ENCODE assay signal across 17 cellular contexts in genomic region chrX:154433605-154434004, GRCh38. TPM values are rescaled to one million over a fixed set of nuclear protein-coding genes. Genes with fewer than 3 reads are reported as not detected.
A peak's percentile ranks its signal among the peaks of the same experiment; 100 is the strongest.
DNase-seq lines count a peak whose midpoint lies in the region; ATAC-seq and TF ChIP-seq lines count a peak whose summit lies in the region.
"Had no signal": no experiment of that assay in that cellular context is flagged by ENCODE, and none has a peak within 500 bp of the region (broad histone marks: within the 10 kb centered on the region; RNA-seq: fewer than 3 reads in every experiment).

No MANE protein-coding gene starts in this region.

- no peak for TF ChIP-seq RAD21 in IMR-90 (IDR thresholded peaks at IDR 0.05; ENCODE audit: low read length)

- DNase-seq in CD4-positive, alpha-beta memory T cell, result no peak
- DNase-seq in IMR-90 (no peak), neural crest cell (ENCODE audit: low read depth, low spot score) (no peak), NCI-H748 treated with DMSO at 0.1 percent for 48 hours (lab: John Stamatoyannopoulos, UW) (no peak), mucosa of descending colon (no peak)
- DNase-seq in stimulated activated naive B cell treated with anti-CD40 and anti-IgM and Interleukin-4, amounts not matched to agents 10 μg/mL and 1 μg/mL and 100 μg/mL, for 72 hours, result no peak
- DNase-seq: AML-193; Calu3; CD8-positive, alpha-beta T cell; DMS79 treated with DMSO at 0.1 percent for 48 hours; GF-D8; GOT3; H7 had no signal

- CTCF ChIA-PET in CD4-positive, alpha-beta memory T cell (lab: Charles Lee; ENCODE audit: partially characterized antibody), result no interaction called here
- CTCF ChIA-PET in IMR-90 (lab: Yijun Ruan, JAX), result no interaction called here

- POLR2A ChIA-PET in CD4-positive, alpha-beta memory T cell (lab: Charles Lee; ENCODE audit: partially characterized antibody), result no interaction called here
- POLR2A ChIA-PET in IMR-90 (lab: Charles Lee; ENCODE audit: unreplicated experiment), result no interaction called here

- no peak overlapping the region for H2BK5ac ChIP-seq in IMR-90 (ENCODE audit: low read depth, low read length, poor library complexity, severe bottlenecking)

- H2BK15ac ChIP-seq in IMR-90 (ENCODE audit: low read depth, low read length), result no peak overlapping the region

- H3K4me3 Mint-ChIP-seq in CD4-positive, alpha-beta memory T cell, result peak overlapping the region in 1 of 8 donors; percentile 21
- H3K4me3 Mint-ChIP-seq in neural crest cell, result peak overlapping the region; percentile 67
- H3K4me3 Mint-ChIP-seq in stimulated activated naive B cell treated with anti-CD40 and anti-IgM and Interleukin-4, amounts not matched to agents 10 μg/mL and 1 μg/mL and 100 μg/mL, for 72 hours, result no peak overlapping the region
- H3K4me3 Mint-ChIP-seq: CD8-positive, alpha-beta T cell had no signal

- H2BK20ac ChIP-seq in IMR-90 (ENCODE audit: low read depth, low read length), result no peak overlapping the region

- H3K4me2 ChIP-seq in IMR-90 (ENCODE audit: low read depth, low read length), result no peak overlapping the region

- TF ChIP-seq POLR2A in IMR-90 (IDR thresholded peaks at IDR 0.05; ENCODE audit: low read depth, low read length), result no peak

- 50% methylated on average over 2 of the region's 7 CpGs; no CpG with 5 or more reads in 1 of the 2 experiments for whole genome bisulfite sequencing in IMR-90 (ENCODE audit: extremely low coverage in 2 of 2, insufficient read length in 1 of 2), 2 experiments

- peaks cover 4 to 26% of the 10 kb centered on the region in 2 experiments; a peak in 3 of 4 replicates for H3K79me1 ChIP-seq in IMR-90 (ENCODE audit: low read depth in 1 of 2, low read length in 2 of 2)

- dilution Hi-C loops in IMR-90 (cut with HindIII; ENCODE audit: low sequenced_read_pairs, unreplicated experiment), result no loop called here

- in situ Hi-C loops in IMR-90 (cut with MboI; ENCODE audit: low sequenced_read_pairs), result no loop called here

- H3K9ac ChIP-seq in IMR-90 (ENCODE audit: low read depth, low read length), result no peak overlapping the region

- H2AFZ ChIP-seq in IMR-90 (replicated peaks; ENCODE audit: low read length, poor library complexity), result no peak overlapping the region

- peaks cover 8% of the 10 kb centered on the region for H3K36me3 ChIP-seq in CD4-positive, alpha-beta memory T cell (ENCODE audit: insufficient read depth, low read length)
- peaks cover 32% of the 10 kb centered on the region for H3K36me3 ChIP-seq in IMR-90 (ENCODE audit: control insufficient read depth, insufficient read depth, low read length)
- no peaks in the 10 kb centered on the region for H3K36me3 ChIP-seq in mucosa of descending colon (ENCODE audit: low read depth)

- peak overlapping the region in 4 of 7 donors; percentile 7 to 68 (median 46) for H3K27ac Mint-ChIP-seq in CD4-positive, alpha-beta memory T cell
- H3K27ac Mint-ChIP-seq in neural crest cell (ENCODE audit: unreplicated experiment), result no peak overlapping the region
- peak overlapping the region; percentile 26 for H3K27ac Mint-ChIP-seq in stimulated activated naive B cell treated with anti-CD40 and anti-IgM and Interleukin-4, amounts not matched to agents 10 μg/mL and 1 μg/mL and 100 μg/mL, for 72 hours
- H3K27ac Mint-ChIP-seq: CD8-positive, alpha-beta T cell had no signal

- no peaks in the 10 kb centered on the region for H3K9me3 ChIP-seq in CD4-positive, alpha-beta memory T cell (ENCODE audit: control insufficient read depth in 1 of 2, low read length in 2 of 2)
- H3K9me3 ChIP-seq in IMR-90 (ENCODE audit: control insufficient read depth, insufficient read depth, low read length) (no peaks in the 10 kb centered on the region), mucosa of descending colon (no peaks in the 10 kb centered on the region)

- no peak overlapping the region for H3K18ac ChIP-seq in IMR-90 (ENCODE audit: low read depth, low read length)

- H3K14ac ChIP-seq in IMR-90 (replicated peaks; ENCODE audit: low read depth, low read length), result no peak overlapping the region

- H3K4me1 Mint-ChIP-seq in CD4-positive, alpha-beta memory T cell, result peaks cover 16 to 27% (median 22%) of the 10 kb centered on the region in 4 donors
- peaks cover 29% of the 10 kb centered on the region for H3K4me1 Mint-ChIP-seq in neural crest cell
- peaks cover 29 to 30% of the 10 kb centered on the region in 2 donors for H3K4me1 Mint-ChIP-seq in stimulated activated naive B cell treated with anti-CD40 and anti-IgM and Interleukin-4, amounts not matched to agents 10 μg/mL and 1 μg/mL and 100 μg/mL, for 72 hours

- peaks cover 10 to 32% of the 10 kb centered on the region in 2 donors for H3K36me3 Mint-ChIP-seq in CD4-positive, alpha-beta memory T cell
- H3K36me3 Mint-ChIP-seq in neural crest cell (ENCODE audit: low read depth), result peaks cover 15% of the 10 kb centered on the region
- H3K36me3 Mint-ChIP-seq in stimulated activated naive B cell treated with anti-CD40 and anti-IgM and Interleukin-4, amounts not matched to agents 10 μg/mL and 1 μg/mL and 100 μg/mL, for 72 hours, result peaks cover 20 to 41% of the 10 kb centered on the region in 2 donors

- no peak overlapping the region for H3K27ac ChIP-seq in CD4-positive, alpha-beta memory T cell (ENCODE audit: low read depth, low read length)
- no peak overlapping the region for H3K27ac ChIP-seq in IMR-90 (ENCODE audit: insufficient read depth, low read length)
- H3K27ac ChIP-seq: C4-2B had no signal

- H3K27me3 Mint-ChIP-seq in CD4-positive, alpha-beta memory T cell, result no peaks in the 10 kb centered on the region
- no peaks in the 10 kb centered on the region for H3K27me3 Mint-ChIP-seq in neural crest cell (ENCODE audit: low read depth)
- H3K27me3 Mint-ChIP-seq in stimulated activated naive B cell treated with anti-CD40 and anti-IgM and Interleukin-4, amounts not matched to agents 10 μg/mL and 1 μg/mL and 100 μg/mL, for 72 hours, result no peaks in the 10 kb centered on the region

- no peak overlapping the region for H2AK5ac ChIP-seq in IMR-90 (ENCODE audit: low read depth, low read length)

- peaks cover 15% of the 10 kb centered on the region for H4K20me1 ChIP-seq in IMR-90 (ENCODE audit: insufficient read depth, low read length)

- H3K4me1 ChIP-seq in CD4-positive, alpha-beta memory T cell (ENCODE audit: insufficient read depth, low read length), result peaks cover 28% of the 10 kb centered on the region
- H3K4me1 ChIP-seq in IMR-90 (ENCODE audit: control insufficient read depth, insufficient read depth, low read length) (peaks cover 5% of the 10 kb centered on the region), mucosa of descending colon (ENCODE audit: low read depth) (no peaks in the 10 kb centered on the region)

- H3K4me3 ChIP-seq in CD4-positive, alpha-beta memory T cell (ENCODE audit: low read length in 2 of 2), result no peak overlapping the region
- H3K4me3 ChIP-seq in IMR-90 (ENCODE audit: insufficient read depth, low read depth, low read length) (no peak overlapping the region), mucosa of descending colon (no peak overlapping the region)

- TF ChIP-seq CTCF in IMR-90 (conservative IDR thresholded peaks at IDR 0.05; ENCODE audit: low read depth, low read length), result no peak
- TF ChIP-seq CTCF in neural crest cell (conservative IDR thresholded peaks at IDR 0.05), result no peak
- TF ChIP-seq CTCF in mucosa of descending colon (IDR thresholded peaks at IDR 0.05), result no peak

- no peak overlapping the region for H3K56ac ChIP-seq in IMR-90 (ENCODE audit: extremely low read depth, insufficient read depth, low read length)

- H3K27me3 ChIP-seq in CD4-positive, alpha-beta memory T cell (ENCODE audit: insufficient read depth, low read length), result no peaks in the 10 kb centered on the region
- no peaks in the 10 kb centered on the region for H3K27me3 ChIP-seq in IMR-90 (ENCODE audit: control insufficient read depth, insufficient read depth, low read length)

- ATAC-seq in IMR-90 (ENCODE audit: low read depth) (no peak), mucosa of descending colon (no peak), GM18498 (IDR thresholded peaks at IDR 0.05; ENCODE audit: unreplicated experiment) (no peak)
- ATAC-seq in stimulated activated naive B cell treated with anti-CD40 and anti-IgM and Interleukin-4, amounts not matched to agents 10 μg/mL and 1 μg/mL and 100 μg/mL, for 72 hours (replicated peaks), result no peak
- ATAC-seq: CD8-positive, alpha-beta T cell; HCT116; HepG2 had no signal

- intact Hi-C loops in CD4-positive, alpha-beta memory T cell (cut with micrococcal nuclease), result no loop called here
- intact Hi-C loops in IMR-90 (cut with micrococcal nuclease), result no loop called here
- intact Hi-C loops in mucosa of descending colon (cut with DNase I, micrococcal nuclease), result no loop called here

- H4K5ac ChIP-seq in IMR-90 (ENCODE audit: low read depth, low read length), result no peak overlapping the region

- H4K8ac ChIP-seq in IMR-90 (ENCODE audit: low read depth in 2 of 2, low read length in 2 of 2), result no peak overlapping the region

- no peak overlapping the region for H3K4ac ChIP-seq in IMR-90 (ENCODE audit: low read depth, low read length)

- no peak overlapping the region for H3K23ac ChIP-seq in IMR-90 (ENCODE audit: low read depth, low read length)

- peaks cover 0 to 6% (median 0%) of the 10 kb centered on the region in 8 donors for H3K9me3 Mint-ChIP-seq in CD4-positive, alpha-beta memory T cell
- no peaks in the 10 kb centered on the region for H3K9me3 Mint-ChIP-seq in neural crest cell
- H3K9me3 Mint-ChIP-seq in stimulated activated naive B cell treated with anti-CD40 and anti-IgM and Interleukin-4, amounts not matched to agents 10 μg/mL and 1 μg/mL and 100 μg/mL, for 72 hours, result peaks cover 0 to 4% of the 10 kb centered on the region in 2 donors
- H3K9me3 Mint-ChIP-seq: CD8-positive, alpha-beta T cell had no signal

- H4K91ac ChIP-seq in IMR-90 (ENCODE audit: insufficient read depth, low read depth, low read length), result no peak overlapping the region

- no peak overlapping the region for H2BK120ac ChIP-seq in IMR-90 (ENCODE audit: low read depth, low read length)

- peak overlapping the region; percentile 63 for H2AK9ac ChIP-seq in IMR-90 (replicated peaks; ENCODE audit: low read depth, low read length, poor library complexity)

- 0 out of 2 replicates have a peak, but pooled peaks cover 3% of the 10 kb centered on the region for H3K9me1 ChIP-seq in IMR-90 (ENCODE audit: insufficient read depth, low read length)

- no TSS peak for BruUV-seq in IMR-90 (replicated peaks; lab: Mats Ljungman, UMichigan)

RNA-seq across cellular contexts. Expression of gene GDI1, which starts 3.3 kb away (rescaled TPM):
- 100 to 1,000 TPM; 212 to 220 TPM for total RNA-seq in CD4-positive, alpha-beta memory T cell
- polyA plus RNA-seq in CD4-positive, alpha-beta memory T cell, result 10 to 100 TPM; 48.2 to 63.9 TPM
- total RNA-seq in IMR-90 (2012; rRNA removed), result 113 and 117 TPM in 2 replicates
- polyA plus RNA-seq in IMR-90 (2012; rRNA removed), result 291 and 331 TPM in 2 replicates
- 224 and 267 TPM in 2 replicates for polyA plus RNA-seq in IMR-90 (2012; cell fraction: cytosol; rRNA removed)
- polyA plus RNA-seq in IMR-90 (2012; cell fraction: nucleus; rRNA removed; ENCODE audit: low replicate concordance), result 1,267 and 1,634 TPM in 2 replicates
- 206 and 210 TPM in 2 replicates for total RNA-seq in neural crest cell
- 100 to 1,000 TPM in 1 of 3 donors, 10 to 100 TPM in 2; 67.1 to 117 (median 68.1) TPM for total RNA-seq in mucosa of descending colon

RNA-seq across cellular contexts. Expression of gene ATP6AP1, which starts 5.1 kb away (rescaled TPM):
- total RNA-seq in CD4-positive, alpha-beta memory T cell, result 10 to 100 TPM; 60.4 to 62.6 TPM
- polyA plus RNA-seq in CD4-positive, alpha-beta memory T cell, result 100 to 1,000 TPM; 114 to 149 TPM
- total RNA-seq in IMR-90 (2012; rRNA removed), result 13.8 and 13.9 TPM in 2 replicates
- polyA plus RNA-seq in IMR-90 (2012; rRNA removed), result 96.7 and 98.4 TPM in 2 replicates
- 122 and 145 TPM in 2 replicates for polyA plus RNA-seq in IMR-90 (2012; cell fraction: cytosol; rRNA removed)
- 57.9 and 117 TPM in 2 replicates for polyA plus RNA-seq in IMR-90 (2012; cell fraction: nucleus; rRNA removed; ENCODE audit: low replicate concordance)
- 78.2 and 79.8 TPM in 2 replicates for total RNA-seq in neural crest cell
- total RNA-seq in mucosa of descending colon, result 10 to 100 TPM; 78.1 to 95.8 (median 95.2) TPM

RNA-seq across cellular contexts. Expression of gene FAM50A, which starts 10.3 kb away (rescaled TPM):
- 10 to 100 TPM; 65.2 to 70.3 TPM for total RNA-seq in CD4-positive, alpha-beta memory T cell
- polyA plus RNA-seq in CD4-positive, alpha-beta memory T cell, result 10 to 100 TPM; 35.6 to 68.1 TPM
- total RNA-seq in IMR-90 (2012; rRNA removed) (46.4 and 65.5 TPM in 2 replicates), neural crest cell (68.8 and 69.0 TPM in 2 replicates), mucosa of descending colon (10 to 100 TPM; 46.2 to 65.1 (median 50.5) TPM)
- 107 and 119 TPM in 2 replicates for polyA plus RNA-seq in IMR-90 (2012; rRNA removed)
- polyA plus RNA-seq in IMR-90 (2012; cell fraction: cytosol; rRNA removed), result 71.0 and 81.8 TPM in 2 replicates
- 263 and 335 TPM in 2 replicates for polyA plus RNA-seq in IMR-90 (2012; cell fraction: nucleus; rRNA removed; ENCODE audit: low replicate concordance)

RNA-seq across cellular contexts. Expression of gene TAFAZZIN, which starts 22.3 kb away (rescaled TPM):
- 100 to 1,000 TPM; 139 to 141 TPM for total RNA-seq in CD4-positive, alpha-beta memory T cell
- 10 to 100 TPM; 47.3 to 48.2 TPM for polyA plus RNA-seq in CD4-positive, alpha-beta memory T cell
- total RNA-seq in IMR-90 (2012; rRNA removed) (4.4 and 4.8 TPM in 2 replicates), neural crest cell (45.7 and 47.1 TPM in 2 replicates), mucosa of descending colon (10 to 100 TPM; 38.2 to 44.7 (median 43.2) TPM)
- 24.4 and 26.6 TPM in 2 replicates for polyA plus RNA-seq in IMR-90 (2012; rRNA removed)
- 11.7 and 12.2 TPM in 2 replicates for polyA plus RNA-seq in IMR-90 (2012; cell fraction: cytosol; rRNA removed)
- 146 and 212 TPM in 2 replicates for polyA plus RNA-seq in IMR-90 (2012; cell fraction: nucleus; rRNA removed; ENCODE audit: low replicate concordance)

RNA-seq across cellular contexts. Expression of gene PLXNA3, which starts 24.5 kb away (rescaled TPM):
- total RNA-seq in CD4-positive, alpha-beta memory T cell, result 10 to 100 TPM; 78.8 to 90.3 TPM
- 1 to 10 TPM in 1 of 2 donors, under 1 TPM in 1; 0.29 to 1.2 TPM for polyA plus RNA-seq in CD4-positive, alpha-beta memory T cell
- total RNA-seq in IMR-90 (2012; rRNA removed) (4.3 and 8.1 TPM in 2 replicates), neural crest cell (74.1 and 75.1 TPM in 2 replicates), mucosa of descending colon (10 to 100 TPM; 24.8 to 66.1 (median 51.7) TPM)
- polyA plus RNA-seq in IMR-90 (2012; rRNA removed), result 111 and 126 TPM in 2 replicates
- 12.8 and 52.2 TPM in 2 replicates for polyA plus RNA-seq in IMR-90 (2012; cell fraction: cytosol; rRNA removed)
- 469 and 902 TPM in 2 replicates for polyA plus RNA-seq in IMR-90 (2012; cell fraction: nucleus; rRNA removed; ENCODE audit: low replicate concordance)
